23 cellular contexts compared by ENCODE assay signal in the genomic region with DNA sequence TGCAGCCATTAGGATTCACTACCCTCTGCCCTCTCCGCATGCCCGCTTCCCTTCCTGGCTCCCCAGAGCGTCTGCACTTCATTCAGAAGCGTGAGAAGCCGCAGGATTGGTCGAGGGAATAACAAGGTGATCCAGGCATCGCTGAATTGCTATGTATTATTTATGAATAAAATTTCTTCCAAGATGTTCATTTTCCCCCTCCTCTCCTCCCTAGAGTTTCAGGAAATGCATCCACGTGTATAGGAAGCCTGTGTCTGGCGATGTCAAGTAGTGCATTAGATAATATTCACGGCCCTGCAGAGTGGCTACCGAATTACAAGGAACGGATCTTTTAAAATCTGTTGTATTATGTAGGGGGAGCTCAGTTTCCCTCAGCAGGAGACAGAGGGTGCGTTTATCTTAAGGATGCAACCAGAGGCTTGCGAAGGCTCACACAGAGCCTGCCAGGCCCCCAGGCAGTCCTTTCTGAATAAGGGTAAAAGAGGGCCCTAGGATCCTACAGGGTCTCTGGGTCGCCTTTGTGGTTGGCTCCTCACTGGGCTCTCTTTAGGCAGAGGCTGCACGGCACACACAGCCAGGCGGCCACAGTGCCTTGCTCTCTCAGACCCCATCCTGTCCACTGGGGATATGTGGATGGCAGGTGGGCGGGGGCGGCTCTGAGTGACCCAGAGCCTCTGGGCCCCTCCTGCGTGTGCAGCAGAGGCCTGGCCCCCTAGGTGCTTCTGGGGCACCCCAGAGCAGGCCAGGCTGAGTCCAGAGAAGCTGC.
"Had no signal": no experiment of that assay in that cellular context is flagged by ENCODE, and none has a peak within 500 bp of the region (broad histone marks: within the 10 kb centered on the region; RNA-seq: fewer than 3 reads in every experiment).

No MANE protein-coding gene starts in this region.

- H3K27ac ChIP-seq: hepatocyte, lower lobe of right lung, ovary, prostate gland, testis had no signal

- DNase-seq: activated B cell treated with CpG ODN at 0.5 μM for 24 hours; activated CD4-positive, alpha-beta memory T cell treated with anti-CD3 and anti-CD28 coated beads for 36 hours; activated CD4-positive, alpha-beta T cell treated with anti-CD3 and anti-CD28 coated beads for 4 hours; activated naive CD4-positive, alpha-beta T cell treated with Interleukin-2 at 50 U/mL for 16 hours; activated naive CD8-positive, alpha-beta T cell treated with anti-CD3 and anti-CD28 coated beads for 36 hours; activated T-cell treated with anti-CD3 and anti-CD28 coated beads, Interleukin-2, amount 50 U/mL, for 48 hours; effector CD8-positive, alpha-beta T cell; erythroblast; foreskin fibroblast; glutamatergic neuron; immature natural killer cell; lower lobe of right lung; naive B cell; ovary; right cardiac atrium; stimulated activated CD4-positive, alpha-beta T cell treated with anti-CD3 and anti-CD28 coated beads, Interleukin-12 subunit alpha, Interleukin-12 subunit beta, amount 100 ng/mL, for 4 hours; T-helper 1 cell had no signal

- H2AFZ ChIP-seq: hepatocyte had no signal

- H3K9me3 ChIP-seq: ovary, prostate gland, testis had no signal

- H3K4me1 ChIP-seq: lower lobe of right lung, prostate gland, testis had no signal

- H3K4me3 ChIP-seq: hepatocyte, lower lobe of right lung, ovary, prostate gland, testis had no signal

- ATAC-seq: left lobe of liver; right cardiac atrium; stimulated activated effector memory CD8-positive, alpha-beta T cell treated with anti-CD3 and anti-CD28 coated beads, Interleukin-12 subunit alpha, Interleukin-12 subunit beta, amount 100 ng/mL, for 72 hours had no signal

- H3K79me2 ChIP-seq: hepatocyte had no signal

- H3K27me3 ChIP-seq: hepatocyte, ovary, testis had no signal

- H3K36me3 ChIP-seq: lower lobe of right lung, ovary, prostate gland had no signal

- H3K4me2 ChIP-seq: hepatocyte had no signal

- FAIRE-seq: TTC549 had no signal
